Comparison of ENCODE assay signal across 16 cellular contexts in genomic region chr2:46170611-46171385, GRCh38.
DNase-seq lines count a peak whose midpoint lies in the region; ATAC-seq, FAIRE-seq and TF ChIP-seq lines count a peak whose summit lies in the region.
"Had no signal": no experiment of that assay in that cellular context is flagged by ENCODE, and none has a peak within 500 bp of the region (broad histone marks: within the 10 kb centered on the region; RNA-seq: fewer than 3 reads in every experiment).

No MANE protein-coding gene starts in this region.

- no peaks in the 10 kb centered on the region for H3K27me3 Mint-ChIP-seq in activated naive CD8-positive, alpha-beta T cell treated with anti-CD3 and anti-CD28 coated beads, Interleukin-2, amount 50 U/mL, for 24 hours
- H3K27me3 Mint-ChIP-seq: natural killer cell treated with Interleukin-12 subunit alpha and Interleukin-12 subunit beta and Interleukin-15 and Interleukin-18, amount 100 ng/mL, for 72 hours had no signal

- H3K9me3 ChIP-seq in right cardiac atrium (ENCODE audit: control insufficient read depth, low read length) (no peaks in the 10 kb centered on the region), lower lobe of right lung (no peaks in the 10 kb centered on the region), suprapubic skin (no peaks in the 10 kb centered on the region)
- H3K9me3 ChIP-seq: heart right ventricle had no signal

- no peaks in the 10 kb centered on the region for H3K36me3 Mint-ChIP-seq in activated naive CD8-positive, alpha-beta T cell treated with anti-CD3 and anti-CD28 coated beads, Interleukin-2, amount 50 U/mL, for 24 hours (ENCODE audit: low read depth)
- H3K36me3 Mint-ChIP-seq: natural killer cell treated with Interleukin-12 subunit alpha and Interleukin-12 subunit beta and Interleukin-15 and Interleukin-18, amount 100 ng/mL, for 72 hours had no signal

- no peak overlapping the region for H3K27ac Mint-ChIP-seq in activated naive CD8-positive, alpha-beta T cell treated with anti-CD3 and anti-CD28 coated beads, Interleukin-2, amount 50 U/mL, for 24 hours
- H3K27ac Mint-ChIP-seq: natural killer cell treated with Interleukin-12 subunit alpha and Interleukin-12 subunit beta and Interleukin-15 and Interleukin-18, amount 100 ng/mL, for 72 hours had no signal

- no peaks in the 10 kb centered on the region for H3K36me3 ChIP-seq in bronchial epithelial cell (ENCODE audit: control insufficient read depth, insufficient read depth, low read length)
- H3K36me3 ChIP-seq in lower lobe of right lung = peaks cover 17% of the 10 kb centered on the region
- no peaks in the 10 kb centered on the region for H3K36me3 ChIP-seq in suprapubic skin

- no peaks in the 10 kb centered on the region for H3K27me3 ChIP-seq in right cardiac atrium (ENCODE audit: control insufficient read depth, insufficient read depth)
- H3K27me3 ChIP-seq in bronchial epithelial cell (ENCODE audit: control insufficient read depth, insufficient read depth, low read length) = no peaks in the 10 kb centered on the region
- H3K27me3 ChIP-seq in lower lobe of right lung (ENCODE audit: low read depth) = no peaks in the 10 kb centered on the region
- no peaks in the 10 kb centered on the region for H3K27me3 ChIP-seq in suprapubic skin
- H3K27me3 ChIP-seq: heart right ventricle had no signal

- H3K4me3 Mint-ChIP-seq in activated naive CD8-positive, alpha-beta T cell treated with anti-CD3 and anti-CD28 coated beads, Interleukin-2, amount 50 U/mL, for 24 hours = no peak overlapping the region
- H3K4me3 Mint-ChIP-seq: natural killer cell treated with Interleukin-12 subunit alpha and Interleukin-12 subunit beta and Interleukin-15 and Interleukin-18, amount 100 ng/mL, for 72 hours had no signal

- H3K9me3 Mint-ChIP-seq in activated naive CD8-positive, alpha-beta T cell treated with anti-CD3 and anti-CD28 coated beads, Interleukin-2, amount 50 U/mL, for 24 hours = no peaks in the 10 kb centered on the region
- H3K9me3 Mint-ChIP-seq: natural killer cell treated with Interleukin-12 subunit alpha and Interleukin-12 subunit beta and Interleukin-15 and Interleukin-18, amount 100 ng/mL, for 72 hours had no signal

- FAIRE-seq in bronchial epithelial cell (lab: Jason Lieb, UNC) = no peak
- FAIRE-seq: D721Med had no signal

- no peak for DNase-seq in right cardiac atrium
- no peak for DNase-seq in Right ventricle myocardium inferior (ENCODE audit: missing footprints)
- DNase-seq in bronchial epithelial cell (ENCODE audit: low read depth) = peak; percentile 84
- no peak for DNase-seq in lower lobe of right lung
- no peak for DNase-seq in suprapubic skin (ENCODE audit: low spot score in 2 of 2)
- DNase-seq in activated naive CD8-positive, alpha-beta T cell treated with anti-CD3 and anti-CD28 coated beads, Interleukin-2, amount 50 U/mL, for 24 hours = no peak
- DNase-seq: effector memory CD4-positive, alpha-beta T cell; heart right ventricle; left colon; NCI-H146; substantia nigra had no signal

- H3K4me3 ChIP-seq in right cardiac atrium (ENCODE audit: low read length) (no peak overlapping the region), bronchial epithelial cell (ENCODE audit: low read depth, low read length) (no peak overlapping the region), lower lobe of right lung (no peak overlapping the region), suprapubic skin (no peak overlapping the region)
- H3K4me3 ChIP-seq: heart right ventricle had no signal

- TF ChIP-seq CTCF in bronchial epithelial cell (IDR thresholded peaks at IDR 0.05; ENCODE audit: insufficient read depth, low read length, severe bottlenecking) (no peak), lower lobe of right lung (IDR thresholded peaks at IDR 0.05) (no peak), suprapubic skin (IDR thresholded peaks at IDR 0.05) (no peak)

- intact Hi-C loops in right cardiac atrium (cut with DNase I) (no loop called here), Right ventricle myocardium inferior (cut with DNase I) (loop anchor here (5.0 kb wide), 1 partner anchor 33 kb away; no protein-coding TSS in a partner anchor), lower lobe of right lung (cut with DNase I) (no loop called here)

- no peak for TF ChIP-seq POLR2A in suprapubic skin (IDR thresholded peaks at IDR 0.05)

- WGBS in right cardiac atrium = 59% methylated on average over 10 of the region's 10 CpGs
- WGBS in suprapubic skin = 54% methylated on average over 10 of the region's 10 CpGs

- peaks cover 11% of the 10 kb centered on the region for H3K4me1 ChIP-seq in right cardiac atrium (ENCODE audit: control insufficient read depth, insufficient read depth, low read length)
- peaks cover 38% of the 10 kb centered on the region for H3K4me1 ChIP-seq in lower lobe of right lung
- H3K4me1 ChIP-seq in suprapubic skin = peaks cover 29% of the 10 kb centered on the region

- peak; percentile 11 to 30 for ATAC-seq in right cardiac atrium
- no peak for ATAC-seq in Right ventricle myocardium inferior
- peak in 1 of 2 donors; percentile 4 for ATAC-seq in lower lobe of right lung
- ATAC-seq in HG03442 (IDR thresholded peaks at IDR 0.05; ENCODE audit: unreplicated experiment) = no peak
- ATAC-seq in GM21360 (IDR thresholded peaks at IDR 0.05; ENCODE audit: unreplicated experiment) = no peak
- ATAC-seq in activated naive CD8-positive, alpha-beta T cell treated with anti-CD3 and anti-CD28 coated beads, Interleukin-2, amount 50 U/mL, for 24 hours = no peak

- no peak for TF ChIP-seq EP300 in suprapubic skin (IDR thresholded peaks at IDR 0.05)

- H3K4me1 Mint-ChIP-seq in activated naive CD8-positive, alpha-beta T cell treated with anti-CD3 and anti-CD28 coated beads, Interleukin-2, amount 50 U/mL, for 24 hours = no peaks in the 10 kb centered on the region

- H3K27ac ChIP-seq in right cardiac atrium (ENCODE audit: low read length) (peak overlapping the region; percentile 39), lower lobe of right lung (peak overlapping the region; percentile 53), suprapubic skin (no peak overlapping the region)
- H3K27ac ChIP-seq: VCaP had no signal

Comparison
In these comparisons a context has a peak if more than half of its experiments do, and no peak if none do; other contexts are left out.
1. ATAC-seq: peak in right cardiac atrium (2 of 2); none in Right ventricle myocardium inferior (single experiment), HG03442 (single experiment), GM21360 (single experiment) and activated naive CD8-positive, alpha-beta T cell treated with anti-CD3 and anti-CD28 coated beads, Interleukin-2, amount 50 U/mL, for 24 hours (single experiment).